ENCODE assay signal across 32 cellular contexts in the genomic region with DNA sequence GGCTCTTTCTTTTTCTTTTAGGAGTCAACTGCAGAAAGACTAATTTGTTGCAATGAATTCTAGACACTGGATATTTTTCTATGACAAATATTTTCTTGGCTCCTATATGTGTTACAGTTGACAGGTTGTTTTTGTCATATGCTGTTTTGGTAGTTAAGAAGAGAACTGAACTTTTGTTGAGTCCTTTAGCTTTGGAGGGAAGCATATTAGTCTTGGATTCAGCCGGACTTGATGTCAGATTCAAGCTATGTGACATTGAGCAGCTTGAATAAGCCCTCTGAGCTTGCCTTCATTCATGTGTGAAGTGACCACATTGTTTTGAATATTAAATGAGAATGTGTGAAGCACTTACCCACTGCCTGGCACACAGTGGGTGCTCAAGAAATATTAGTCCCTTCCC.
"Had no signal": no experiment of that assay in that cellular context is flagged by ENCODE, and none has a peak within 500 bp of the region (broad histone marks: within the 10 kb centered on the region; RNA-seq: fewer than 3 reads in every experiment).

No MANE protein-coding gene starts in this region.

- H3K4me1 Mint-ChIP-seq: activated CD4-positive, alpha-beta T cell treated with anti-CD3 and anti-CD28 coated beads for 36 hours; activated CD4-positive, alpha-beta T cell treated with anti-CD3 and anti-CD28 coated beads, Interleukin-2, amount 10 ng/mL, durations not matched to agents 24 days and 14 days; activated CD8-positive, alpha-beta memory T cell treated with anti-CD3 and anti-CD28 coated beads, Interleukin-2, amount 10 ng/mL, durations not matched to agents 7 days and 5 days; activated naive CD4-positive, alpha-beta T cell treated with anti-CD3 and anti-CD28 coated beads, Interleukin-2, amount 50 U/mL, for 24 hours; activated naive CD8-positive, alpha-beta T cell treated with anti-CD3 and anti-CD28 coated beads, Interleukin-2, amount 10 ng/mL, durations not matched to agents 7 days and 5 days; T-helper 17 cell had no signal

- H3K36me3 Mint-ChIP-seq: activated CD4-positive, alpha-beta memory T cell treated with anti-CD3 and anti-CD28 coated beads for 36 hours; activated CD8-positive, alpha-beta memory T cell treated with anti-CD3 and anti-CD28 coated beads, Interleukin-2, amount 10 ng/mL, durations not matched to agents 7 days and 5 days; activated naive CD8-positive, alpha-beta T cell treated with anti-CD3 and anti-CD28 coated beads, Interleukin-2, amount 10 ng/mL, durations not matched to agents 7 days and 5 days had no signal

- H3K4me3 Mint-ChIP-seq: activated CD4-positive, alpha-beta memory T cell treated with anti-CD3 and anti-CD28 coated beads for 36 hours; activated CD4-positive, alpha-beta T cell treated with anti-CD3 and anti-CD28 coated beads for 36 hours; activated CD4-positive, alpha-beta T cell treated with anti-CD3 and anti-CD28 coated beads, Interleukin-2, amount 10 ng/mL, durations not matched to agents 24 days and 14 days; activated CD8-positive, alpha-beta memory T cell treated with anti-CD3 and anti-CD28 coated beads, Interleukin-2, amount 10 ng/mL, durations not matched to agents 7 days and 5 days; activated CD8-positive, alpha-beta T cell treated with anti-CD3 and anti-CD28 coated beads, Interleukin-2, amount 10 ng/mL, durations not matched to agents 7 days and 5 days; activated naive CD4-positive, alpha-beta T cell treated with anti-CD3 and anti-CD28 coated beads for 36 hours; activated naive CD4-positive, alpha-beta T cell treated with anti-CD3 and anti-CD28 coated beads, Interleukin-2, amount 50 U/mL, for 24 hours; activated naive CD8-positive, alpha-beta T cell treated with anti-CD3 and anti-CD28 coated beads, Interleukin-2, amount 10 ng/mL, durations not matched to agents 7 days and 5 days; activated T-helper 1 cell treated with anti-CD3 and anti-CD28 coated beads, Interleukin-12 subunit alpha, Interleukin-12 subunit beta, Interleukin-2, Interleukin-4 antibody, amounts not matched to agents 30 ng/mL and 10 ng/mL and 1 ng/mL, durations not matched to agents 14 hours and 24 hours and 36 hours; effector memory CD8-positive, alpha-beta T cell; T-helper 17 cell; T-helper 2 cell treated with Interferon-gamma antibody and Interleukin-4, amounts not matched to agents 5 μg/mL and 100 μg/mL, for 36 hours had no signal

- H3K4me3 ChIP-seq: ascending aorta, esophagus muscularis mucosa, gastrocnemius medialis had no signal

- ATAC-seq: activated CD4-positive, alpha-beta T cell treated with anti-CD3 and anti-CD28 coated beads for 36 hours; activated CD8-positive, alpha-beta memory T cell treated with anti-CD3 and anti-CD28 coated beads, Interleukin-2, amount 10 ng/mL, durations not matched to agents 7 days and 5 days; activated CD8-positive, alpha-beta T cell treated with anti-CD3 and anti-CD28 coated beads, Interleukin-2, amount 10 ng/mL, durations not matched to agents 7 days and 5 days; effector memory CD8-positive, alpha-beta T cell; foreskin keratinocyte; gastrocnemius medialis; T-helper 17 cell had no signal

- DNase-seq: activated CD4-positive, alpha-beta memory T cell treated with anti-CD3 and anti-CD28 coated beads for 36 hours; activated CD4-positive, alpha-beta T cell treated with anti-CD3 and anti-CD28 coated beads for 36 hours; activated CD4-positive, alpha-beta T cell treated with anti-CD3 and anti-CD28 coated beads, Interleukin-2, amount 10 ng/mL, durations not matched to agents 24 days and 14 days; activated CD4-positive, CD25-positive, alpha-beta regulatory T cell; activated CD4-positive, CD25-positive, alpha-beta regulatory T cell treated with anti-CD3 and anti-CD28 coated beads, Interleukin-2, amount 50 U/mL, for 72 hours; activated CD8-positive, alpha-beta memory T cell treated with anti-CD3 and anti-CD28 coated beads, Interleukin-2, amount 10 ng/mL, durations not matched to agents 7 days and 5 days; activated CD8-positive, alpha-beta memory T cell treated with anti-CD3 and anti-CD28 coated beads, Interleukin-2, amount 50 U/mL, for 4 hours; activated CD8-positive, alpha-beta T cell treated with anti-CD3 and anti-CD28 coated beads, Interleukin-2, amount 10 ng/mL, durations not matched to agents 7 days and 5 days; activated effector memory CD4-positive, alpha-beta T cell treated with anti-CD3 and anti-CD28 coated beads, Interleukin-2, amount 50 U/mL, for 16 hours; activated naive CD4-positive, alpha-beta T cell treated with anti-CD3 and anti-CD28 coated beads for 36 hours; activated naive CD8-positive, alpha-beta T cell treated with anti-CD3 and anti-CD28 coated beads, Interleukin-2, amount 10 ng/mL, durations not matched to agents 7 days and 5 days; activated T-cell treated with anti-CD3 and anti-CD28 coated beads, Interleukin-2, amount 50 U/mL, for 1 hour; activated T-cell treated with anti-CD3 and anti-CD28 coated beads, Interleukin-2, amount 50 U/mL, for 48 hours; brain microvascular endothelial cell; caudate nucleus; cortex of kidney; dermis blood vessel endothelial cell; effector CD4-positive, alpha-beta T cell; effector memory CD8-positive, alpha-beta T cell; erythroblast; foreskin keratinocyte; gastrocnemius medialis; glutamatergic neuron; T-helper 1 cell; T-helper 17 cell; T1000 had no signal

- H3K36me3 ChIP-seq: ascending aorta, brain microvascular endothelial cell, esophagus muscularis mucosa, gastrocnemius medialis had no signal

- H3K9me3 Mint-ChIP-seq: activated CD4-positive, alpha-beta T cell treated with anti-CD3 and anti-CD28 coated beads, Interleukin-2, amount 10 ng/mL, durations not matched to agents 24 days and 14 days; activated naive CD4-positive, alpha-beta T cell treated with anti-CD3 and anti-CD28 coated beads for 36 hours; activated naive CD4-positive, alpha-beta T cell treated with anti-CD3 and anti-CD28 coated beads, Interleukin-2, amount 50 U/mL, for 24 hours; activated naive CD8-positive, alpha-beta T cell treated with anti-CD3 and anti-CD28 coated beads, Interleukin-2, amount 10 ng/mL, durations not matched to agents 7 days and 5 days; activated T-helper 1 cell treated with anti-CD3 and anti-CD28 coated beads, Interleukin-12 subunit alpha, Interleukin-12 subunit beta, Interleukin-2, Interleukin-4 antibody, amounts not matched to agents 30 ng/mL and 10 ng/mL and 1 ng/mL, durations not matched to agents 14 hours and 24 hours and 36 hours; activated T-helper 2 cell treated with anti-CD3 and anti-CD28 coated beads, Interferon-gamma antibody, Interleukin-2, Interleukin-4, amounts not matched to agents 10 μg/mL and 5 μg/mL and 100 μg/mL, durations not matched to agents 14 hours and 24 hours and 36 hours; T-helper 2 cell treated with Interferon-gamma antibody and Interleukin-4, amounts not matched to agents 5 μg/mL and 100 μg/mL, for 36 hours had no signal

- H3K27ac Mint-ChIP-seq: activated CD4-positive, alpha-beta memory T cell treated with anti-CD3 and anti-CD28 coated beads for 36 hours; activated CD4-positive, alpha-beta T cell treated with anti-CD3 and anti-CD28 coated beads for 36 hours; activated CD4-positive, alpha-beta T cell treated with anti-CD3 and anti-CD28 coated beads, Interleukin-2, amount 10 ng/mL, durations not matched to agents 24 days and 14 days; activated CD8-positive, alpha-beta memory T cell treated with anti-CD3 and anti-CD28 coated beads, Interleukin-2, amount 10 ng/mL, durations not matched to agents 7 days and 5 days; activated CD8-positive, alpha-beta T cell treated with anti-CD3 and anti-CD28 coated beads, Interleukin-2, amount 10 ng/mL, durations not matched to agents 7 days and 5 days; activated naive CD4-positive, alpha-beta T cell treated with anti-CD3 and anti-CD28 coated beads for 36 hours; activated naive CD4-positive, alpha-beta T cell treated with anti-CD3 and anti-CD28 coated beads, Interleukin-2, amount 50 U/mL, for 24 hours; activated naive CD8-positive, alpha-beta T cell treated with anti-CD3 and anti-CD28 coated beads, Interleukin-2, amount 10 ng/mL, durations not matched to agents 7 days and 5 days; activated T-helper 1 cell treated with anti-CD3 and anti-CD28 coated beads, Interleukin-12 subunit alpha, Interleukin-12 subunit beta, Interleukin-2, Interleukin-4 antibody, amounts not matched to agents 30 ng/mL and 10 ng/mL and 1 ng/mL, durations not matched to agents 14 hours and 24 hours and 36 hours; activated T-helper 2 cell treated with anti-CD3 and anti-CD28 coated beads, Interferon-gamma antibody, Interleukin-2, Interleukin-4, amounts not matched to agents 10 μg/mL and 5 μg/mL and 100 μg/mL, durations not matched to agents 14 hours and 24 hours and 36 hours; effector memory CD8-positive, alpha-beta T cell; T-helper 17 cell; T-helper 2 cell treated with Interferon-gamma antibody and Interleukin-4, amounts not matched to agents 5 μg/mL and 100 μg/mL, for 36 hours had no signal

- H3K9me3 ChIP-seq: ascending aorta, esophagus muscularis mucosa, gastrocnemius medialis had no signal

- H3K27ac ChIP-seq: ascending aorta, brain microvascular endothelial cell, esophagus muscularis mucosa, foreskin keratinocyte, gastrocnemius medialis had no signal

- H3K4me1 ChIP-seq: ascending aorta, esophagus muscularis mucosa, foreskin keratinocyte, gastrocnemius medialis had no signal

- H3K27me3 ChIP-seq: ascending aorta, brain microvascular endothelial cell, esophagus muscularis mucosa, foreskin keratinocyte, gastrocnemius medialis had no signal
